ENCODE assay signal across 1 cellular context in genomic region chr11:134993691-134994243, GRCh38.
A peak's percentile ranks its signal among the peaks of the same experiment; 100 is the strongest.
TF ChIP-seq lines count a peak whose summit lies in the region.

No MANE protein-coding gene starts in this region.

TF ChIP-seq in H1, 55 proteins besides CTCF, POLR2A, EP300 and RAD21:
- TF ChIP-seq SIX5 (IDR thresholded peaks at IDR 0.05; ENCODE audit: low read depth, low read length) (no peak), CHD2 (IDR thresholded peaks at IDR 0.05; ENCODE audit: low read length) (no peak), CEBPB (IDR thresholded peaks at IDR 0.05; ENCODE audit: low read depth, low read length) (no peak), ASH2L (IDR thresholded peaks at IDR 0.05; ENCODE audit: low read length) (no peak), RBBP5 (IDR thresholded peaks at IDR 0.05; ENCODE audit: borderline replicate concordance, low read depth, low read length) (no peak), GABPA (IDR thresholded peaks at IDR 0.05; ENCODE audit: borderline replicate concordance, insufficient read depth, low read length) (no peak), YY1 (IDR thresholded peaks at IDR 0.05; ENCODE audit: low read depth, low read length) (peak; percentile 50; the same call in 1 of the 2 replicates), TAF1 (IDR thresholded peaks at IDR 0.05; ENCODE audit: low read depth, low read length) (0 out of 2 replicates have a peak, but pooled peaks have one; percentile 26), SRF (IDR thresholded peaks at IDR 0.05; ENCODE audit: low read depth, low read length) (no peak), CHD1 (IDR thresholded peaks at IDR 0.05; ENCODE audit: low read depth, low read length) (no peak), NRF1 (IDR thresholded peaks at IDR 0.05; ENCODE audit: low read depth, low read length) (no peak), CBX5 (IDR thresholded peaks at IDR 0.05; ENCODE audit: low read depth, low read length) (no peak), BRCA1 (IDR thresholded peaks at IDR 0.05; ENCODE audit: low read depth, low read length) (no peak), JUN (IDR thresholded peaks at IDR 0.05; ENCODE audit: low read depth, low read length) (no peak), TEAD4 (IDR thresholded peaks at IDR 0.05; ENCODE audit: low read depth, low read length) (no peak), EGR1 (IDR thresholded peaks at IDR 0.05; ENCODE audit: borderline replicate concordance, low read depth, low read length) (no peak), GTF2F1 (IDR thresholded peaks at IDR 0.05; ENCODE audit: borderline replicate concordance, low read depth, low read length) (no peak), SIN3A (conservative IDR thresholded peaks at IDR 0.05 in 1 of 2, IDR thresholded peaks at IDR 0.05 in 1 of 2; ENCODE audit: low read depth in 1 of 2, low read length in 2 of 2) (no peak), TBP (IDR thresholded peaks at IDR 0.05; ENCODE audit: low read depth, low read length) (0 out of 2 replicates have a peak, but pooled peaks have one; percentile 29), RNF2 (IDR thresholded peaks at IDR 0.05; ENCODE audit: borderline replicate concordance, low read depth, low read length, missing control alignments, poor library complexity, severe bottlenecking) (no peak)
- TF ChIP-seq, protein P1, sequence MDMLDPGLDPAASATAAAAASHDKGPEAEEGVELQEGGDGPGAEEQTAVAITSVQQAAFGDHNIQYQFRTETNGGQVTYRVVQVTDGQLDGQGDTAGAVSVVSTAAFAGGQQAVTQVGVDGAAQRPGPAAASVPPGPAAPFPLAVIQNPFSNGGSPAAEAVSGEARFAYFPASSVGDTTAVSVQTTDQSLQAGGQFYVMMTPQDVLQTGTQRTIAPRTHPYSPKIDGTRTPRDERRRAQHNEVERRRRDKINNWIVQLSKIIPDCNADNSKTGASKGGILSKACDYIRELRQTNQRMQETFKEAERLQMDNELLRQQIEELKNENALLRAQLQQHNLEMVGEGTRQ (IDR thresholded peaks at IDR 0.05; ENCODE audit: low read length) = no peak
- TF ChIP-seq, protein P2, sequence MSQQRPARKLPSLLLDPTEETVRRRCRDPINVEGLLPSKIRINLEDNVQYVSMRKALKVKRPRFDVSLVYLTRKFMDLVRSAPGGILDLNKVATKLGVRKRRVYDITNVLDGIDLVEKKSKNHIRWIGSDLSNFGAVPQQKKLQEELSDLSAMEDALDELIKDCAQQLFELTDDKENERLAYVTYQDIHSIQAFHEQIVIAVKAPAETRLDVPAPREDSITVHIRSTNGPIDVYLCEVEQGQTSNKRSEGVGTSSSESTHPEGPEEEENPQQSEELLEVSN (IDR thresholded peaks at IDR 0.05) = no peak
- TF ChIP-seq, protein P3, sequence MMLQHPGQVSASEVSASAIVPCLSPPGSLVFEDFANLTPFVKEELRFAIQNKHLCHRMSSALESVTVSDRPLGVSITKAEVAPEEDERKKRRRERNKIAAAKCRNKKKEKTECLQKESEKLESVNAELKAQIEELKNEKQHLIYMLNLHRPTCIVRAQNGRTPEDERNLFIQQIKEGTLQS (IDR thresholded peaks at IDR 0.05; ENCODE audit: insufficient read depth, low read depth, low read length) = no peak
- TF ChIP-seq, protein P4, sequence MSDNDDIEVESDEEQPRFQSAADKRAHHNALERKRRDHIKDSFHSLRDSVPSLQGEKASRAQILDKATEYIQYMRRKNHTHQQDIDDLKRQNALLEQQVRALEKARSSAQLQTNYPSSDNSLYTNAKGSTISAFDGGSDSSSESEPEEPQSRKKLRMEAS (IDR thresholded peaks at IDR 0.05) = no peak
